ENCODE assay signal across 15 cellular contexts in genomic region chr3:184908859-184909258, GRCh38.
"Had no signal": no experiment of that assay in that cellular context is flagged by ENCODE, and none has a peak within 500 bp of the region (broad histone marks: within the 10 kb centered on the region; RNA-seq: fewer than 3 reads in every experiment).

No MANE protein-coding gene starts in this region.

- ATAC-seq: mucosa of descending colon; SK-N-SH treated with all-trans-retinoic acid at 6 μM for 48 hours; stimulated activated memory B cell treated with anti-CD40 and anti-IgM and Interleukin-4, amounts not matched to agents 10 μg/mL and 1 μg/mL and 100 μg/mL, for 72 hours had no signal

- H3K4me1 Mint-ChIP-seq: activated naive CD4-positive, alpha-beta T cell treated with anti-CD3 and anti-CD28 coated beads, Interleukin-2, amount 10 ng/mL, durations not matched to agents 7 days and 5 days; stimulated activated memory B cell treated with anti-CD40 and anti-IgM and Interleukin-4, amounts not matched to agents 10 μg/mL and 1 μg/mL and 100 μg/mL, for 72 hours had no signal

- H3K9me3 Mint-ChIP-seq: activated naive CD4-positive, alpha-beta T cell treated with anti-CD3 and anti-CD28 coated beads, Interleukin-2, amount 10 ng/mL, durations not matched to agents 7 days and 5 days; stimulated activated memory B cell treated with anti-CD40 and anti-IgM and Interleukin-4, amounts not matched to agents 10 μg/mL and 1 μg/mL and 100 μg/mL, for 72 hours; T-helper 1 cell treated with Interleukin-12 subunit alpha and Interleukin-12 subunit beta and Interleukin-4 antibody, amounts not matched to agents 30 μg/mL and 1 μg/mL, for 36 hours had no signal

- H3K4me3 Mint-ChIP-seq: activated naive CD4-positive, alpha-beta T cell treated with anti-CD3 and anti-CD28 coated beads, Interleukin-2, amount 10 ng/mL, durations not matched to agents 7 days and 5 days; stimulated activated memory B cell treated with anti-CD40 and anti-IgM and Interleukin-4, amounts not matched to agents 10 μg/mL and 1 μg/mL and 100 μg/mL, for 72 hours; T-helper 1 cell treated with Interleukin-12 subunit alpha and Interleukin-12 subunit beta and Interleukin-4 antibody, amounts not matched to agents 30 μg/mL and 1 μg/mL, for 36 hours had no signal

- H3K27me3 ChIP-seq: hepatocyte, right atrium auricular region, spleen had no signal

- H3K4me3 ChIP-seq: coronary artery, hepatocyte, lung, mucosa of descending colon, right atrium auricular region, spleen had no signal

- H3K4me1 ChIP-seq: right atrium auricular region, spleen had no signal

- H3K27me3 Mint-ChIP-seq: activated naive CD4-positive, alpha-beta T cell treated with anti-CD3 and anti-CD28 coated beads, Interleukin-2, amount 10 ng/mL, durations not matched to agents 7 days and 5 days; stimulated activated memory B cell treated with anti-CD40 and anti-IgM and Interleukin-4, amounts not matched to agents 10 μg/mL and 1 μg/mL and 100 μg/mL, for 72 hours had no signal

- DNase-seq: activated CD4-positive, alpha-beta T cell treated with anti-CD3 and anti-CD28 coated beads, Interleukin-2, amount 50 U/mL, for 1 hour; activated naive CD4-positive, alpha-beta T cell treated with anti-CD3 and anti-CD28 coated beads, Interleukin-2, amount 10 ng/mL, durations not matched to agents 7 days and 5 days; central memory CD4-positive, alpha-beta T cell; erythroblast; mucosa of descending colon; spleen; stimulated activated CD4-positive, alpha-beta T cell treated with anti-CD3 and anti-CD28 coated beads, Interleukin-1b, Interleukin-23, amount 100 ng/mL, for 48 hours had no signal

- H3K9me3 ChIP-seq: mucosa of descending colon had no signal

- H3K27ac Mint-ChIP-seq: activated naive CD4-positive, alpha-beta T cell treated with anti-CD3 and anti-CD28 coated beads, Interleukin-2, amount 10 ng/mL, durations not matched to agents 7 days and 5 days; activated T-helper 2 cell treated with anti-CD3 and anti-CD28 coated beads, Interferon-gamma antibody, Interleukin-2, Interleukin-4, amounts not matched to agents 10 μg/mL and 5 μg/mL and 100 μg/mL, durations not matched to agents 14 hours and 24 hours and 36 hours; stimulated activated memory B cell treated with anti-CD40 and anti-IgM and Interleukin-4, amounts not matched to agents 10 μg/mL and 1 μg/mL and 100 μg/mL, for 72 hours; T-helper 1 cell treated with Interleukin-12 subunit alpha and Interleukin-12 subunit beta and Interleukin-4 antibody, amounts not matched to agents 30 μg/mL and 1 μg/mL, for 36 hours had no signal
